In the genomic region with DNA sequence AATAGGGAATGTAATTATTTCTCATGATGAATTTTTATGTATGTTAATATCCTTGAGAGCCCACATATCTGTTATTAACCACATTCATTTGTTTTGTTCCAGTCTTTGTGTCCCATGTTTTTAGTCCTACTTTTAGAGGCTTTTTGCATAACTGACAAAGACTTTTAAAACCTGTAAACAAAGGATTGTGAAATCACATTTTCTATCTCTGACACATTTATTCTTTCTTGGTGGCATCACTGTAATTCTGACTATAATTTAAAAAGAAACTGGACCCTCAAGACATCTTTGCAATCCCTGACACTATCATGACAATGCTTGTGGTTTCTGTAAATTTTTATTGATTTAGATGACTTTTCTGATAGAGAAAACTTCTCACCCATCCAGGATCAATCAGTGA, we compare ENCODE assay signal across 20 cellular contexts.
DNase-seq lines count a peak whose midpoint lies in the region; ATAC-seq and TF ChIP-seq lines count a peak whose summit lies in the region.
"Had no signal": no experiment of that assay in that cellular context is flagged by ENCODE, and none has a peak within 500 bp of the region (broad histone marks: within the 10 kb centered on the region; RNA-seq: fewer than 3 reads in every experiment).

No MANE protein-coding gene starts in this region.

- BruUV-seq in MCF 10A (replicated peaks; lab: Mats Ljungman, UMichigan): no TSS peak

- H3K27ac Mint-ChIP-seq in MCF 10A (ENCODE audit: low read depth, unreplicated experiment) (peak overlapping the region; percentile 24), T-helper 17 cell (no peak overlapping the region)
- no peak overlapping the region for H3K27ac Mint-ChIP-seq in activated CD8-positive, alpha-beta T cell treated with anti-CD3 and anti-CD28 coated beads for 36 hours
- H3K27ac Mint-ChIP-seq: CD14-positive monocyte, HFFc6 had no signal

- no peak overlapping the region for H3K4me3 ChIP-seq in breast epithelium
- no peak overlapping the region for H3K4me3 ChIP-seq in fibroblast of mammary gland (ENCODE audit: control insufficient read depth, low read depth, low read length)

- ATAC-seq in T-helper 17 cell: no peak
- no peak for ATAC-seq in activated CD8-positive, alpha-beta T cell treated with anti-CD3 and anti-CD28 coated beads for 36 hours

- DNase-seq in MCF 10A (ENCODE audit: unreplicated experiment) (peak; percentile 45), breast epithelium (ENCODE audit: low spot score in 2 of 2) (no peak), amniotic epithelial cell (ENCODE audit: low read depth) (peak; percentile 16), fibroblast of mammary gland (ENCODE audit: low read depth) (peak; percentile 6), T-helper 17 cell (no peak), GM10266 (ENCODE audit: extremely low spot score) (no peak), NCI-H510A treated with DMSO at 0.1 percent for 48 hours (lab: John Stamatoyannopoulos, UW) (no peak)
- DNase-seq in activated CD8-positive, alpha-beta T cell treated with anti-CD3 and anti-CD28 coated beads for 36 hours: no peak
- DNase-seq: DMS79 treated with DMSO at 0.1 percent for 48 hours, HFFc6, KG1, MM.1S, NCI-H1105, NCI-H187 treated with DMSO at 0.1 percent for 48 hours, NCI-H446 treated with DMSO at 0.1 percent for 48 hours, NCI-H82, SHP77 treated with DMSO at 0.1 percent for 48 hours had no signal

- H3K9me3 ChIP-seq in breast epithelium (no peaks in the 10 kb centered on the region), T-helper 17 cell (ENCODE audit: control insufficient read depth, low read length, poor library complexity, severe bottlenecking) (peaks cover 5% of the 10 kb centered on the region)

- no peaks in the 10 kb centered on the region for H3K36me3 ChIP-seq in breast epithelium

- CTCF ChIA-PET in MCF 10A (lab: Yijun Ruan, JAX): interaction anchor here (0.6 kb wide), 1 partner anchor 40 kb away, joined by 3 read pairs; no protein-coding TSS in a partner anchor
- CTCF ChIA-PET in activated CD8-positive, alpha-beta T cell treated with anti-CD3 and anti-CD28 coated beads for 36 hours (lab: Charles Lee): no interaction called here

- TF ChIP-seq POLR2A in breast epithelium (IDR thresholded peaks at IDR 0.05): no peak

- no peaks in the 10 kb centered on the region for H3K4me1 ChIP-seq in breast epithelium

- peaks cover 25% of the 10 kb centered on the region for H3K4me1 Mint-ChIP-seq in MCF 10A (ENCODE audit: insufficient read depth, unreplicated experiment)
- no peaks in the 10 kb centered on the region for H3K4me1 Mint-ChIP-seq in T-helper 17 cell
- no peaks in the 10 kb centered on the region for H3K4me1 Mint-ChIP-seq in activated CD8-positive, alpha-beta T cell treated with anti-CD3 and anti-CD28 coated beads for 36 hours (ENCODE audit: low read depth)
- H3K4me1 Mint-ChIP-seq: CD14-positive monocyte had no signal

- intact Hi-C loops in MCF 10A (cut with micrococcal nuclease) (loop anchor here (2.0 kb wide), 1 partner anchor 24 kb away; no protein-coding TSS in a partner anchor), breast epithelium (cut with DNase I; ENCODE audit: low total_unique reads) (no loop called here)
- intact Hi-C loops in activated CD8-positive, alpha-beta T cell treated with anti-CD3 and anti-CD28 coated beads for 36 hours (cut with micrococcal nuclease): no loop called here

- peaks cover 6% of the 10 kb centered on the region for H3K36me3 Mint-ChIP-seq in MCF 10A (ENCODE audit: insufficient read depth, unreplicated experiment)
- H3K36me3 Mint-ChIP-seq in T-helper 17 cell (ENCODE audit: low read depth): no peaks in the 10 kb centered on the region
- H3K36me3 Mint-ChIP-seq in activated CD8-positive, alpha-beta T cell treated with anti-CD3 and anti-CD28 coated beads for 36 hours (ENCODE audit: low read depth): no peaks in the 10 kb centered on the region
- H3K36me3 Mint-ChIP-seq: CD14-positive monocyte had no signal

- POLR2A ChIA-PET in MCF 10A (lab: Yijun Ruan, JAX): interaction anchor here (1.1 kb wide), 1 partner anchor 90 kb away, joined by 4 read pairs; no protein-coding TSS in a partner anchor
- POLR2A ChIA-PET in activated CD8-positive, alpha-beta T cell treated with anti-CD3 and anti-CD28 coated beads for 36 hours (lab: Charles Lee): no interaction called here

- H3K27me3 ChIP-seq in breast epithelium: no peaks in the 10 kb centered on the region

- H3K27ac ChIP-seq in breast epithelium: no peak overlapping the region
- H3K27ac ChIP-seq: 22Rv1, HL-60 had no signal

- H3K4me3 Mint-ChIP-seq in MCF 10A (ENCODE audit: unreplicated experiment) (no peak overlapping the region), T-helper 17 cell (no peak overlapping the region)
- no peak overlapping the region for H3K4me3 Mint-ChIP-seq in activated CD8-positive, alpha-beta T cell treated with anti-CD3 and anti-CD28 coated beads for 36 hours
- H3K4me3 Mint-ChIP-seq: CD14-positive monocyte, HFFc6 had no signal

- H3K9me3 Mint-ChIP-seq in MCF 10A (ENCODE audit: unreplicated experiment): peaks cover 9% of the 10 kb centered on the region
- peaks cover 10% of the 10 kb centered on the region for H3K9me3 Mint-ChIP-seq in activated CD8-positive, alpha-beta T cell treated with anti-CD3 and anti-CD28 coated beads for 36 hours

- TF ChIP-seq CTCF in MCF 10A (IDR thresholded peaks at IDR 0.05; ENCODE audit: unreplicated experiment) (no peak), breast epithelium (IDR thresholded peaks at IDR 0.05) (no peak), fibroblast of mammary gland (conservative IDR thresholded peaks at IDR 0.05; ENCODE audit: control insufficient read depth, insufficient read depth, low read depth, low read length) (no peak), GM10266 (IDR thresholded peaks at IDR 0.05; ENCODE audit: control insufficient read depth, insufficient read depth, low read depth, missing control alignments) (no peak)
- TF ChIP-seq CTCF in activated CD8-positive, alpha-beta T cell treated with anti-CD3 and anti-CD28 coated beads for 36 hours (IDR thresholded peaks at IDR 0.05): no peak

- H3K27me3 Mint-ChIP-seq in MCF 10A (ENCODE audit: insufficient read depth, unreplicated experiment) (no peaks in the 10 kb centered on the region), T-helper 17 cell (no peaks in the 10 kb centered on the region)
- H3K27me3 Mint-ChIP-seq in activated CD8-positive, alpha-beta T cell treated with anti-CD3 and anti-CD28 coated beads for 36 hours: no peaks in the 10 kb centered on the region

Comparison
In these comparisons a context has a peak if more than half of its experiments do, and no peak if none do; other contexts are left out.
1. DNase-seq: peak in MCF 10A (single experiment), amniotic epithelial cell (single experiment) and fibroblast of mammary gland (single experiment); none in breast epithelium (0 of 2), T-helper 17 cell (0 of 3), activated CD8-positive, alpha-beta T cell treated with anti-CD3 and anti-CD28 coated beads for 36 hours (single experiment), GM10266 (single experiment) and NCI-H510A treated with DMSO at 0.1 percent for 48 hours (single experiment).